ENCODE assay signal across 1 cellular context in genomic region chr17:21373696-21374454, GRCh38.
TF ChIP-seq lines count a peak whose summit lies in the region.

No MANE protein-coding gene starts in this region.

TF ChIP-seq in H1, 55 proteins besides CTCF, POLR2A, EP300 and RAD21 (continued from another document):
- TF ChIP-seq EZH2 (IDR thresholded peaks at IDR 0.05; ENCODE audit: low read depth, low read length, severe bottlenecking) (no peak), NANOG (IDR thresholded peaks at IDR 0.05; ENCODE audit: insufficient read depth, low read depth, low read length, poor library complexity, severe bottlenecking) (no peak), ASH2L (IDR thresholded peaks at IDR 0.05; ENCODE audit: low read length) (no peak), SP2 (IDR thresholded peaks at IDR 0.05; ENCODE audit: low read length) (no peak), CREB1 (IDR thresholded peaks at IDR 0.05) (no peak), USF2 (IDR thresholded peaks at IDR 0.05; ENCODE audit: low read length) (no peak), SIRT6 (IDR thresholded peaks at IDR 0.05; ENCODE audit: low read length) (no peak), GTF2F1 (IDR thresholded peaks at IDR 0.05; ENCODE audit: borderline replicate concordance, low read depth, low read length) (no peak), PHF8 (conservative IDR thresholded peaks at IDR 0.05; ENCODE audit: low read depth, low read length) (no peak), SAP30 (IDR thresholded peaks at IDR 0.05; ENCODE audit: insufficient read depth, insufficient replicate concordance, low read length) (no peak), NRF1 (IDR thresholded peaks at IDR 0.05; ENCODE audit: low read depth, low read length) (no peak), TAF7 (optimal IDR thresholded peaks at IDR 0.05; ENCODE audit: borderline replicate concordance, low read depth, low read length) (no peak), JUN (IDR thresholded peaks at IDR 0.05; ENCODE audit: low read depth, low read length) (no peak), TBP (IDR thresholded peaks at IDR 0.05; ENCODE audit: low read depth, low read length) (no peak), HDAC6 (IDR thresholded peaks at IDR 0.05; ENCODE audit: low read depth, low read length) (no peak), SP4 (IDR thresholded peaks at IDR 0.05; ENCODE audit: low read length) (no peak), HDAC2 (IDR thresholded peaks at IDR 0.05; ENCODE audit: borderline replicate concordance in 1 of 2, low read depth in 2 of 2, low read length in 2 of 2) (no peak), FOSL1 (IDR thresholded peaks at IDR 0.05; ENCODE audit: insufficient read depth, low read depth, low read length) (no peak)
